ENCODE assay signal across 2 cellular contexts in genomic region chr5:100537946-100538345, GRCh38.
TF ChIP-seq lines count a peak whose summit lies in the region.

No MANE protein-coding gene starts in this region.

TF ChIP-seq in HepG2, 621 proteins besides CTCF, POLR2A, EP300 and RAD21 (continues in another document):
- no peak for TF ChIP-seq ZNF281 (CRISPR knock-in tag; IDR thresholded peaks at IDR 0.05; ENCODE audit: borderline replicate concordance)
- no peak for TF ChIP-seq ZNF790 (CRISPR knock-in tag; IDR thresholded peaks at IDR 0.05; ENCODE audit: borderline replicate concordance)
- no peak for TF ChIP-seq GMEB1 (CRISPR knock-in tag; IDR thresholded peaks at IDR 0.05; ENCODE audit: borderline replicate concordance)
- no peak for TF ChIP-seq NAIF1 (CRISPR knock-in tag; IDR thresholded peaks at IDR 0.05; ENCODE audit: borderline replicate concordance)
- no peak for TF ChIP-seq SIN3B (IDR thresholded peaks at IDR 0.05; ENCODE audit: low read length)
- TF ChIP-seq ZNF766 (CRISPR knock-in tag; IDR thresholded peaks at IDR 0.05; ENCODE audit: borderline replicate concordance): no peak
- no peak for TF ChIP-seq STAG1 (CRISPR knock-in tag; IDR thresholded peaks at IDR 0.05)
- no peak for TF ChIP-seq SETDB1 (CRISPR knock-in tag; IDR thresholded peaks at IDR 0.05; ENCODE audit: borderline replicate concordance)
- no peak for TF ChIP-seq IKZF4 (CRISPR knock-in tag; IDR thresholded peaks at IDR 0.05; ENCODE audit: borderline replicate concordance, low read depth, not compliant biosample characterization)
- no peak for TF ChIP-seq RFX3 (CRISPR knock-in tag; IDR thresholded peaks at IDR 0.05)
- no peak for TF ChIP-seq ELF3 (CRISPR knock-in tag; IDR thresholded peaks at IDR 0.05)
- TF ChIP-seq PBX3 (CRISPR knock-in tag; IDR thresholded peaks at IDR 0.05; ENCODE audit: borderline replicate concordance): no peak
- no peak for TF ChIP-seq ATF3 (CRISPR knock-in tag; IDR thresholded peaks at IDR 0.05)
- TF ChIP-seq CSRNP2 (CRISPR knock-in tag; conservative IDR thresholded peaks at IDR 0.05; ENCODE audit: low read depth): no peak
- TF ChIP-seq KMT2B (CRISPR knock-in tag; IDR thresholded peaks at IDR 0.05): no peak
- no peak for TF ChIP-seq RELA (CRISPR knock-in tag; IDR thresholded peaks at IDR 0.05)
- no peak for TF ChIP-seq THYN1 (CRISPR knock-in tag; IDR thresholded peaks at IDR 0.05; ENCODE audit: borderline replicate concordance, low read depth)
- no peak for TF ChIP-seq MLXIP (CRISPR knock-in tag; IDR thresholded peaks at IDR 0.05; ENCODE audit: borderline replicate concordance)
- no peak for TF ChIP-seq ZNF317 (CRISPR knock-in tag; IDR thresholded peaks at IDR 0.05)

TF ChIP-seq in GM12878, 131 proteins besides CTCF, POLR2A, EP300 and RAD21:
- TF ChIP-seq ETV6 (conservative IDR thresholded peaks at IDR 0.05 in 1 of 2, IDR thresholded peaks at IDR 0.05 in 1 of 2; ENCODE audit: borderline replicate concordance in 1 of 2, low read depth in 1 of 2) (no peak), POU2F2 (IDR thresholded peaks at IDR 0.05; ENCODE audit: borderline replicate concordance, low read depth, low read length) (no peak), REST (IDR thresholded peaks at IDR 0.05; ENCODE audit: low read depth, low read length) (no peak), FOS (IDR thresholded peaks at IDR 0.05; ENCODE audit: borderline replicate concordance, extremely low read depth, insufficient read length) (no peak), TBL1XR1 (IDR thresholded peaks at IDR 0.05; ENCODE audit: low read depth, low read length) (no peak), NFYA (IDR thresholded peaks at IDR 0.05; ENCODE audit: borderline replicate concordance, low read depth, low read length) (no peak)
